14 cellular contexts compared by ENCODE assay signal in the genomic region with DNA sequence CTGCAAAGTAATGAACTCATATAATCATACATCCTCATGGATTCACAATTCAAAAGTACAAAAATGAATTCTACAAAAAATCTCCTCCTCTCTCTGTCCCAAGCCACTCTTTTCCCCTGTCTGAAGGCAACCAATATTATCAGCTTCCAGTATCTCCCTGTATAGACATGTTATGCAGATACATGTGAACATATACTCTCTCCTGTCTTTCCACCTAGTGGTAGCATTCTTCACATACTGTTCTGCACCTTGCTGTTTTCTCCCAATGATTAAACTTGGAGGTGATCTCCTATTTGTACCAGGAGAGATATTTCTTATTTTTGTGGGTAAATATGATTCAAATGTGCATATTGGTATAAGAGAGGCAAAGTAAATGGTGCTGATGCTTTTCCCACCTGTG.
DNase-seq lines count a peak whose midpoint lies in the region; ATAC-seq and TF ChIP-seq lines count a peak whose summit lies in the region.
"Had no signal": no experiment of that assay in that cellular context is flagged by ENCODE, and none has a peak within 500 bp of the region (broad histone marks: within the 10 kb centered on the region; RNA-seq: fewer than 3 reads in every experiment).

No MANE protein-coding gene starts in this region.

- no peak overlapping the region for H3K4me3 Mint-ChIP-seq in H9
- H3K4me3 Mint-ChIP-seq in endodermal cell, result no peak overlapping the region
- H3K4me3 Mint-ChIP-seq: CD14-positive monocyte; CD8-positive, alpha-beta memory T cell had no signal

- TF ChIP-seq CTCF in GM12874 (IDR thresholded peaks at IDR 0.05; ENCODE audit: insufficient read depth, low read depth, low read length) (0 out of 2 replicates have a peak, but pooled peaks have one; percentile 3), H9 (conservative IDR thresholded peaks at IDR 0.05) (peak; percentile 34; the same call in 2 of the 3 replicates), endodermal cell (conservative IDR thresholded peaks at IDR 0.05) (peak; percentile 49), esophagus squamous epithelium (IDR thresholded peaks at IDR 0.05) (no peak)

- H3K27me3 ChIP-seq in H9 (ENCODE audit: insufficient read depth, low read length) (no peaks in the 10 kb centered on the region), endodermal cell (ENCODE audit: control insufficient read depth, insufficient read depth, low read length, poor library complexity, severe bottlenecking) (no peaks in the 10 kb centered on the region), esophagus squamous epithelium (no peaks in the 10 kb centered on the region)

- peaks cover 14% of the 10 kb centered on the region in 2 experiments for H3K4me1 Mint-ChIP-seq in H9
- H3K4me1 Mint-ChIP-seq in endodermal cell, result no peaks in the 10 kb centered on the region
- H3K4me1 Mint-ChIP-seq: CD14-positive monocyte; CD8-positive, alpha-beta memory T cell had no signal

- H3K36me3 ChIP-seq in endodermal cell (ENCODE audit: control insufficient read depth, insufficient read depth, low read length), result no peaks in the 10 kb centered on the region
- H3K36me3 ChIP-seq in esophagus squamous epithelium, result no peaks in the 10 kb centered on the region

- H3K56ac ChIP-seq in H9 (ENCODE audit: insufficient read length, low read depth, low read length), result no peak overlapping the region

- DNase-seq in H9 (no peak), NCI-H69 (lab: John Stamatoyannopoulos, UW) (peak; percentile 24), endodermal cell (no peak), esophagus squamous epithelium (lab: John Stamatoyannopoulos, UW) (no peak)
- DNase-seq: CD8-positive, alpha-beta memory T cell; DMS79; Karpas-422 had no signal

- H3K4me3 ChIP-seq in endodermal cell (ENCODE audit: low read length) (no peak overlapping the region), esophagus squamous epithelium (no peak overlapping the region)
- H3K4me3 ChIP-seq: A549, K562 had no signal

- H2BK15ac ChIP-seq in H9 (ENCODE audit: low read depth, low read length), result no peak overlapping the region

- H2BK120ac ChIP-seq in H9 (ENCODE audit: low read depth, low read length, poor library complexity, severe bottlenecking), result no peak overlapping the region

- no peak overlapping the region for H3K4ac ChIP-seq in H9 (ENCODE audit: low read depth, low read length)

- no peaks in the 10 kb centered on the region for H3K4me1 ChIP-seq in H9 (ENCODE audit: insufficient read depth, low read length)
- H3K4me1 ChIP-seq in endodermal cell (ENCODE audit: control insufficient read depth, insufficient read depth, low read length), result no peaks in the 10 kb centered on the region
- H3K4me1 ChIP-seq in esophagus squamous epithelium, result no peaks in the 10 kb centered on the region
- H3K4me1 ChIP-seq: A549 had no signal

- no peak overlapping the region for H3K14ac ChIP-seq in H9 (ENCODE audit: insufficient read depth, low read length)

- no peaks in the 10 kb centered on the region for H3K79me2 ChIP-seq in H9 (ENCODE audit: insufficient read depth, low read length)

- H3T11ph ChIP-seq in H9 (ENCODE audit: low read length), result no peak overlapping the region

- TF ChIP-seq POLR2A in esophagus squamous epithelium (IDR thresholded peaks at IDR 0.05), result no peak

- H3K4me2 ChIP-seq in H9 (ENCODE audit: insufficient read depth, insufficient read length, low read length), result no peak overlapping the region
- H3K4me2 ChIP-seq: A549 had no signal

- no peak overlapping the region for H4K5ac ChIP-seq in H9 (ENCODE audit: insufficient read length, low read depth, low read length)

- H2BK5ac ChIP-seq in H9 (ENCODE audit: insufficient read length, low read length), result no peak overlapping the region

- H4K91ac ChIP-seq in H9 (ENCODE audit: insufficient read length, low read depth, low read length), result no peak overlapping the region

- H3K27me3 Mint-ChIP-seq in H9 (ENCODE audit: low read depth) (no peaks in the 10 kb centered on the region), endodermal cell (ENCODE audit: insufficient read depth) (no peaks in the 10 kb centered on the region)

- H3K23ac ChIP-seq in H9 (ENCODE audit: insufficient read length, low read depth, low read length), result no peak overlapping the region

- H3K27ac ChIP-seq in H9 (ENCODE audit: insufficient read length, low read depth, low read length) (no peak overlapping the region), endodermal cell (ENCODE audit: low read depth, low read length) (no peak overlapping the region), esophagus squamous epithelium (no peak overlapping the region)
- H3K27ac ChIP-seq: A549 had no signal

- intact Hi-C loops in esophagus squamous epithelium (cut with DNase I), result no loop called here

- H3K27ac Mint-ChIP-seq in H9 (no peak overlapping the region), endodermal cell (no peak overlapping the region)
- H3K27ac Mint-ChIP-seq: CD14-positive monocyte; CD8-positive, alpha-beta memory T cell had no signal

- ATAC-seq in HG03521 (IDR thresholded peaks at IDR 0.05; ENCODE audit: unreplicated experiment) (no peak), HG02938 (IDR thresholded peaks at IDR 0.05; ENCODE audit: unreplicated experiment) (no peak), HG02759 (IDR thresholded peaks at IDR 0.05; ENCODE audit: unreplicated experiment) (no peak)
- ATAC-seq: A549, K562 had no signal

- peaks cover 0 to 12% of the 10 kb centered on the region in 2 experiments; a peak in 3 of 5 replicates for H3K9me3 Mint-ChIP-seq in H9
- peaks cover 12% of the 10 kb centered on the region for H3K9me3 Mint-ChIP-seq in endodermal cell

- no peaks in the 10 kb centered on the region for H3K79me1 ChIP-seq in H9 (ENCODE audit: insufficient read depth, low read depth, low read length, poor library complexity, severe bottlenecking)

- no peak overlapping the region for H3K9ac ChIP-seq in H9 (ENCODE audit: extremely low read depth, insufficient read length, low read length)
- no peak overlapping the region for H3K9ac ChIP-seq in endodermal cell (ENCODE audit: extremely low read depth, low read length, poor library complexity, severe bottlenecking)

- no peak overlapping the region for H2AK5ac ChIP-seq in H9 (ENCODE audit: insufficient read length, low read length)

- H3K23me2 ChIP-seq in H9 (ENCODE audit: insufficient read length, low read depth, low read length, poor library complexity, severe bottlenecking), result no peaks in the 10 kb centered on the region

- no peak overlapping the region for H2BK20ac ChIP-seq in H9 (ENCODE audit: low read depth, low read length, poor library complexity, severe bottlenecking)

- H3K9me3 ChIP-seq in H9 (ENCODE audit: control insufficient read depth, low read depth, low read length) (no peaks in the 10 kb centered on the region), endodermal cell (ENCODE audit: control insufficient read depth, low read length) (peaks cover 15% of the 10 kb centered on the region), esophagus squamous epithelium (no peaks in the 10 kb centered on the region)

- no peak overlapping the region for H3K18ac ChIP-seq in H9 (ENCODE audit: insufficient read length, low read depth, low read length)

- H2BK12ac ChIP-seq in H9 (ENCODE audit: insufficient read length, low read depth, low read length), result no peak overlapping the region

- no peaks in the 10 kb centered on the region for H4K20me1 ChIP-seq in H9 (ENCODE audit: control insufficient read depth, insufficient read depth, insufficient read length)

- no peak overlapping the region for H2AFZ ChIP-seq in H9 (ENCODE audit: low read length)

- H3K36me3 Mint-ChIP-seq in H9 (ENCODE audit: insufficient read depth in 1 of 3, low read depth in 3 of 3), result peaks cover 0 to 13% (median 7%) of the 10 kb centered on the region in 3 experiments; a peak in 5 of 7 replicates
- no peaks in the 10 kb centered on the region for H3K36me3 Mint-ChIP-seq in endodermal cell (ENCODE audit: low read depth)
- H3K36me3 Mint-ChIP-seq: CD14-positive monocyte; CD8-positive, alpha-beta memory T cell had no signal

- no peak overlapping the region for H4K8ac ChIP-seq in H9 (replicated peaks; ENCODE audit: insufficient read length, low read depth, low read length)

Comparison
In these comparisons a context has a peak if more than half of its experiments do, and no peak if none do; other contexts are left out.
1. CTCF ChIP-seq: peak in GM12874 (single experiment), H9 (single experiment) and endodermal cell (single experiment); none in esophagus squamous epithelium (0 of 6).